ENCODE assay signal across 1 cellular context in the genomic region with DNA sequence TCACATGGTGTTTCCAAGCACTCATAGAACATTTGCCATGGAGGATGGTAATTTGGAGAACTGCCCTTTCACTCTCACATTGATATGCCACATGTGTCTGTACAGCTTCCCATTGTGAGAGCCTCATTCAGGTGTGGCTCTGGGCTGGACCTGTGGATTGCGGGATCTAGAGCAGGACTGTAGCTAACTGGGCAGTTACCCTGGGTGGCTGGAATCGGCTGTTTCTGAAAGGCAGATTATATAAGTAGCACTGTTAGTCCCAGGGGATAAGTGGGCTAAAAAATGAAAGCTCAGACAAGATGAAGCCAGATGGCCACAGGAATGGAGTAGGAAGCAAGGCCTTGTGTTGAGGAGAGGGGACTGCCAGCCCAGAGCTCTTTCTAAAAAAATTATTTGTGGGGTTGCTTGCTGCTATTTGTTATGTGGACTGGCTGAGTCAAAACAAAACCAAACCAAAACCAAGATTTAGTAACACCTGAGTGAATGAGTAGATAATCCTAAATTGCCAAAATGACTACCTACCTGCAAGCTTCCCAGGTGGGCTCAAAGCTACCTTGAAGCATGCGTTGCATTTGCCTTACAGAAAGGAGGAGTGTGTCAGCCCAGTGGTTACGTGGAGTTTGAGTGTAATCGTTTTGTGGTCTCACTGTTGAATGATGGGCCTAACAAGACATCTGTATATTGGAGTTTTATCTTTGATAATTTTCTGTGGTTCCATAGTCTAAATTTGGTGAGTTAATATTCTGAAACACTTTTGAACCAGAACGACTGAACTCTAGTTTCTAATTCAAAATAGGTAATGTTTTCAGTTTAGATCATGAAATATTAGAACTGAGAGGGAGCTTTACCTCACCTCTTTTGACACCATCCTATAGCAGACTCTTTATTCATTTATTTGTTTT.
TF ChIP-seq lines count a peak whose summit lies in the region.

No MANE protein-coding gene starts in this region.

TF ChIP-seq in GM12878, 131 proteins besides CTCF, POLR2A, EP300 and RAD21 (continued from another document and continues in another):
- TF ChIP-seq FOXM1 (IDR thresholded peaks at IDR 0.05; ENCODE audit: low read depth, low read length) (peak; percentile 96), SREBF1 (IDR thresholded peaks at IDR 0.05; ENCODE audit: low read length) (no peak), TBL1XR1 (IDR thresholded peaks at IDR 0.05; ENCODE audit: low read depth, low read length) (peak; percentile 69), ZNF207 (IDR thresholded peaks at IDR 0.05; ENCODE audit: borderline replicate concordance) (no peak), MTA2 (IDR thresholded peaks at IDR 0.05; ENCODE audit: low read depth) (peak; percentile 87), NR2C1 (IDR thresholded peaks at IDR 0.05) (no peak), RELA (IDR thresholded peaks at IDR 0.05; ENCODE audit: borderline replicate concordance, partially characterized antibody) (no peak), SP1 (IDR thresholded peaks at IDR 0.05; ENCODE audit: low read depth, low read length) (no peak), FOS (IDR thresholded peaks at IDR 0.05; ENCODE audit: borderline replicate concordance, extremely low read depth, insufficient read length) (no peak), ZSCAN29 (IDR thresholded peaks at IDR 0.05) (no peak), ATF7 (IDR thresholded peaks at IDR 0.05; ENCODE audit: low read depth) (peak; percentile 76; the same call in 1 of the 2 replicates), KLF5 (IDR thresholded peaks at IDR 0.05; ENCODE audit: partially characterized antibody) (no peak), IRF4 (IDR thresholded peaks at IDR 0.05; ENCODE audit: low read depth, low read length) (peak; percentile 92), NFYA (IDR thresholded peaks at IDR 0.05; ENCODE audit: borderline replicate concordance, low read depth, low read length) (no peak), JUNB (IDR thresholded peaks at IDR 0.05) (peak; percentile 94), ZNF384 (IDR thresholded peaks at IDR 0.05; ENCODE audit: borderline replicate concordance, low read depth, low read length) (peak; percentile 75)
- TF ChIP-seq, protein P1, sequence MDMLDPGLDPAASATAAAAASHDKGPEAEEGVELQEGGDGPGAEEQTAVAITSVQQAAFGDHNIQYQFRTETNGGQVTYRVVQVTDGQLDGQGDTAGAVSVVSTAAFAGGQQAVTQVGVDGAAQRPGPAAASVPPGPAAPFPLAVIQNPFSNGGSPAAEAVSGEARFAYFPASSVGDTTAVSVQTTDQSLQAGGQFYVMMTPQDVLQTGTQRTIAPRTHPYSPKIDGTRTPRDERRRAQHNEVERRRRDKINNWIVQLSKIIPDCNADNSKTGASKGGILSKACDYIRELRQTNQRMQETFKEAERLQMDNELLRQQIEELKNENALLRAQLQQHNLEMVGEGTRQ (IDR thresholded peaks at IDR 0.05; ENCODE audit: borderline replicate concordance, low read depth, low read length) = no peak
- TF ChIP-seq, protein P2, sequence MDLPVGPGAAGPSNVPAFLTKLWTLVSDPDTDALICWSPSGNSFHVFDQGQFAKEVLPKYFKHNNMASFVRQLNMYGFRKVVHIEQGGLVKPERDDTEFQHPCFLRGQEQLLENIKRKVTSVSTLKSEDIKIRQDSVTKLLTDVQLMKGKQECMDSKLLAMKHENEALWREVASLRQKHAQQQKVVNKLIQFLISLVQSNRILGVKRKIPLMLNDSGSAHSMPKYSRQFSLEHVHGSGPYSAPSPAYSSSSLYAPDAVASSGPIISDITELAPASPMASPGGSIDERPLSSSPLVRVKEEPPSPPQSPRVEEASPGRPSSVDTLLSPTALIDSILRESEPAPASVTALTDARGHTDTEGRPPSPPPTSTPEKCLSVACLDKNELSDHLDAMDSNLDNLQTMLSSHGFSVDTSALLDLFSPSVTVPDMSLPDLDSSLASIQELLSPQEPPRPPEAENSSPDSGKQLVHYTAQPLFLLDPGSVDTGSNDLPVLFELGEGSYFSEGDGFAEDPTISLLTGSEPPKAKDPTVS (IDR thresholded peaks at IDR 0.05; ENCODE audit: low read depth, low read length) = no peak
- TF ChIP-seq, protein P3, sequence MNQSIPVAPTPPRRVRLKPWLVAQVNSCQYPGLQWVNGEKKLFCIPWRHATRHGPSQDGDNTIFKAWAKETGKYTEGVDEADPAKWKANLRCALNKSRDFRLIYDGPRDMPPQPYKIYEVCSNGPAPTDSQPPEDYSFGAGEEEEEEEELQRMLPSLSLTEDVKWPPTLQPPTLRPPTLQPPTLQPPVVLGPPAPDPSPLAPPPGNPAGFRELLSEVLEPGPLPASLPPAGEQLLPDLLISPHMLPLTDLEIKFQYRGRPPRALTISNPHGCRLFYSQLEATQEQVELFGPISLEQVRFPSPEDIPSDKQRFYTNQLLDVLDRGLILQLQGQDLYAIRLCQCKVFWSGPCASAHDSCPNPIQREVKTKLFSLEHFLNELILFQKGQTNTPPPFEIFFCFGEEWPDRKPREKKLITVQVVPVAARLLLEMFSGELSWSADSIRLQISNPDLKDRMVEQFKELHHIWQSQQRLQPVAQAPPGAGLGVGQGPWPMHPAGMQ (IDR thresholded peaks at IDR 0.05; ENCODE audit: borderline replicate concordance) = no peak
- TF ChIP-seq, protein P4, sequence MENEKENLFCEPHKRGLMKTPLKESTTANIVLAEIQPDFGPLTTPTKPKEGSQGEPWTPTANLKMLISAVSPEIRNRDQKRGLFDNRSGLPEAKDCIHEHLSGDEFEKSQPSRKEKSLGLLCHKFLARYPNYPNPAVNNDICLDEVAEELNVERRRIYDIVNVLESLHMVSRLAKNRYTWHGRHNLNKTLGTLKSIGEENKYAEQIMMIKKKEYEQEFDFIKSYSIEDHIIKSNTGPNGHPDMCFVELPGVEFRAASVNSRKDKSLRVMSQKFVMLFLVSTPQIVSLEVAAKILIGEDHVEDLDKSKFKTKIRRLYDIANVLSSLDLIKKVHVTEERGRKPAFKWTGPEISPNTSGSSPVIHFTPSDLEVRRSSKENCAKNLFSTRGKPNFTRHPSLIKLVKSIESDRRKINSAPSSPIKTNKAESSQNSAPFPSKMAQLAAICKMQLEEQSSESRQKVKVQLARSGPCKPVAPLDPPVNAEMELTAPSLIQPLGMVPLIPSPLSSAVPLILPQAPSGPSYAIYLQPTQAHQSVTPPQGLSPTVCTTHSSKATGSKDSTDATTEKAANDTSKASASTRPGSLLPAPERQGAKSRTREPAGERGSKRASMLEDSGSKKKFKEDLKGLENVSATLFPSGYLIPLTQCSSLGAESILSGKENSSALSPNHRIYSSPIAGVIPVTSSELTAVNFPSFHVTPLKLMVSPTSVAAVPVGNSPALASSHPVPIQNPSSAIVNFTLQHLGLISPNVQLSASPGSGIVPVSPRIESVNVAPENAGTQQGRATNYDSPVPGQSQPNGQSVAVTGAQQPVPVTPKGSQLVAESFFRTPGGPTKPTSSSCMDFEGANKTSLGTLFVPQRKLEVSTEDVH (IDR thresholded peaks at IDR 0.05; ENCODE audit: low read depth, partially characterized antibody) = no peak
- TF ChIP-seq, protein P5, sequence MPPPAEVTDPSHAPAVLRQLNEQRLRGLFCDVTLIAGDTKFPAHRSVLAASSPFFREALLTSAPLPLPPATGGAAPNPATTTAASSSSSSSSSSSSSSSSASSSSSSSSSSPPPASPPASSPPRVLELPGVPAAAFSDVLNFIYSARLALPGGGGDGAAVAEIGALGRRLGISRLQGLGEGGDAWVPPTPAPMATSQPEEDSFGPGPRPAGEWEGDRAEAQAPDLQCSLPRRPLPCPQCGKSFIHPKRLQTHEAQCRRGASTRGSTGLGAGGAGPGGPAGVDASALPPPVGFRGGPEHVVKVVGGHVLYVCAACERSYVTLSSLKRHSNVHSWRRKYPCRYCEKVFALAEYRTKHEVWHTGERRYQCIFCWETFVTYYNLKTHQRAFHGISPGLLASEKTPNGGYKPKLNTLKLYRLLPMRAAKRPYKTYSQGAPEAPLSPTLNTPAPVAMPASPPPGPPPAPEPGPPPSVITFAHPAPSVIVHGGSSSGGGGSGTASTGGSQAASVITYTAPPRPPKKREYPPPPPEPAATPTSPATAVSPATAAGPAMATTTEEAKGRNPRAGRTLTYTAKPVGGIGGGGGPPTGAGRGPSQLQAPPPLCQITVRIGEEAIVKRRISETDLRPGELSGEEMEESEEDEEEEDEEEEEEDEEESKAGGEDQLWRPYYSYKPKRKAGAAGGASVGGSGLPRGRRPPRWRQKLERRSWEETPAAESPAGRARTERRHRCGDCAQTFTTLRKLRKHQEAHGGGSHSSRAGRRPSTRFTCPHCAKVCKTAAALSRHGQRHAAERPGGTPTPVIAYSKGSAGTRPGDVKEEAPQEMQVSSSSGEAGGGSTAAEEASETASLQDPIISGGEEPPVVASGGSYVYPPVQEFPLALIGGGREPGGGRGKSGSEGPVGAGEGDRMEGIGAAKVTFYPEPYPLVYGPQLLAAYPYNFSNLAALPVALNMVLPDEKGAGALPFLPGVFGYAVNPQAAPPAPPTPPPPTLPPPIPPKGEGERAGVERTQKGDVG (CRISPR knock-in tag; IDR thresholded peaks at IDR 0.05) = no peak
- TF ChIP-seq, protein P6, sequence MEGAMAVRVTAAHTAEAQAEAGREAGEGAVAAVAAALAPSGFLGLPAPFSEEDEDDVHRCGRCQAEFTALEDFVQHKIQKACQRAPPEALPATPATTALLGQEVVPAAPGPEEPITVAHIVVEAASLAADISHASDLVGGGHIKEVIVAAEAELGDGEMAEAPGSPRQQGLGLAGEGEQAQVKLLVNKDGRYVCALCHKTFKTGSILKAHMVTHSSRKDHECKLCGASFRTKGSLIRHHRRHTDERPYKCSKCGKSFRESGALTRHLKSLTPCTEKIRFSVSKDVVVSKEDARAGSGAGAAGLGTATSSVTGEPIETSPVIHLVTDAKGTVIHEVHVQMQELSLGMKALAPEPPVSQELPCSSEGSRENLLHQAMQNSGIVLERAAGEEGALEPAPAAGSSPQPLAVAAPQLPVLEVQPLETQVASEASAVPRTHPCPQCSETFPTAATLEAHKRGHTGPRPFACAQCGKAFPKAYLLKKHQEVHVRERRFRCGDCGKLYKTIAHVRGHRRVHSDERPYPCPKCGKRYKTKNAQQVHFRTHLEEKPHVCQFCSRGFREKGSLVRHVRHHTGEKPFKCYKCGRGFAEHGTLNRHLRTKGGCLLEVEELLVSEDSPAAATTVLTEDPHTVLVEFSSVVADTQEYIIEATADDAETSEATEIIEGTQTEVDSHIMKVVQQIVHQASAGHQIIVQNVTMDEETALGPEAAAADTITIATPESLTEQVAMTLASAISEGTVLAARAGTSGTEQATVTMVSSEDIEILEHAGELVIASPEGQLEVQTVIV (IDR thresholded peaks at IDR 0.05; ENCODE audit: borderline replicate concordance, partially characterized antibody) = no peak
- TF ChIP-seq, protein P7, sequence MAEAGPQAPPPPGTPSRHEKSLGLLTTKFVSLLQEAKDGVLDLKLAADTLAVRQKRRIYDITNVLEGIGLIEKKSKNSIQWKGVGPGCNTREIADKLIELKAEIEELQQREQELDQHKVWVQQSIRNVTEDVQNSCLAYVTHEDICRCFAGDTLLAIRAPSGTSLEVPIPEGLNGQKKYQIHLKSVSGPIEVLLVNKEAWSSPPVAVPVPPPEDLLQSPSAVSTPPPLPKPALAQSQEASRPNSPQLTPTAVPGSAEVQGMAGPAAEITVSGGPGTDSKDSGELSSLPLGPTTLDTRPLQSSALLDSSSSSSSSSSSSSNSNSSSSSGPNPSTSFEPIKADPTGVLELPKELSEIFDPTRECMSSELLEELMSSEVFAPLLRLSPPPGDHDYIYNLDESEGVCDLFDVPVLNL (IDR thresholded peaks at IDR 0.05; ENCODE audit: low read depth, low read length) = no peak
- TF ChIP-seq, protein P8, sequence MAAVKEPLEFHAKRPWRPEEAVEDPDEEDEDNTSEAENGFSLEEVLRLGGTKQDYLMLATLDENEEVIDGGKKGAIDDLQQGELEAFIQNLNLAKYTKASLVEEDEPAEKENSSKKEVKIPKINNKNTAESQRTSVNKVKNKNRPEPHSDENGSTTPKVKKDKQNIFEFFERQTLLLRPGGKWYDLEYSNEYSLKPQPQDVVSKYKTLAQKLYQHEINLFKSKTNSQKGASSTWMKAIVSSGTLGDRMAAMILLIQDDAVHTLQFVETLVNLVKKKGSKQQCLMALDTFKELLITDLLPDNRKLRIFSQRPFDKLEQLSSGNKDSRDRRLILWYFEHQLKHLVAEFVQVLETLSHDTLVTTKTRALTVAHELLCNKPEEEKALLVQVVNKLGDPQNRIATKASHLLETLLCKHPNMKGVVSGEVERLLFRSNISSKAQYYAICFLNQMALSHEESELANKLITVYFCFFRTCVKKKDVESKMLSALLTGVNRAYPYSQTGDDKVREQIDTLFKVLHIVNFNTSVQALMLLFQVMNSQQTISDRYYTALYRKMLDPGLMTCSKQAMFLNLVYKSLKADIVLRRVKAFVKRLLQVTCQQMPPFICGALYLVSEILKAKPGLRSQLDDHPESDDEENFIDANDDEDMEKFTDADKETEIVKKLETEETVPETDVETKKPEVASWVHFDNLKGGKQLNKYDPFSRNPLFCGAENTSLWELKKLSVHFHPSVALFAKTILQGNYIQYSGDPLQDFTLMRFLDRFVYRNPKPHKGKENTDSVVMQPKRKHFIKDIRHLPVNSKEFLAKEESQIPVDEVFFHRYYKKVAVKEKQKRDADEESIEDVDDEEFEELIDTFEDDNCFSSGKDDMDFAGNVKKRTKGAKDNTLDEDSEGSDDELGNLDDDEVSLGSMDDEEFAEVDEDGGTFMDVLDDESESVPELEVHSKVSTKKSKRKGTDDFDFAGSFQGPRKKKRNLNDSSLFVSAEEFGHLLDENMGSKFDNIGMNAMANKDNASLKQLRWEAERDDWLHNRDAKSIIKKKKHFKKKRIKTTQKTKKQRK (IDR thresholded peaks at IDR 0.05; ENCODE audit: low read depth, low read length) = no peak
- TF ChIP-seq, protein P9, sequence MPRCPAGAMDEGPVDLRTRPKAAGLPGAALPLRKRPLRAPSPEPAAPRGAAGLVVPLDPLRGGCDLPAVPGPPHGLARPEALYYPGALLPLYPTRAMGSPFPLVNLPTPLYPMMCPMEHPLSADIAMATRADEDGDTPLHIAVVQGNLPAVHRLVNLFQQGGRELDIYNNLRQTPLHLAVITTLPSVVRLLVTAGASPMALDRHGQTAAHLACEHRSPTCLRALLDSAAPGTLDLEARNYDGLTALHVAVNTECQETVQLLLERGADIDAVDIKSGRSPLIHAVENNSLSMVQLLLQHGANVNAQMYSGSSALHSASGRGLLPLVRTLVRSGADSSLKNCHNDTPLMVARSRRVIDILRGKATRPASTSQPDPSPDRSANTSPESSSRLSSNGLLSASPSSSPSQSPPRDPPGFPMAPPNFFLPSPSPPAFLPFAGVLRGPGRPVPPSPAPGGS (IDR thresholded peaks at IDR 0.05; ENCODE audit: borderline replicate concordance, insufficient read depth, low read depth, low read length, poor library complexity, severe bottlenecking) = peak; percentile 67
- TF ChIP-seq, protein P10, sequence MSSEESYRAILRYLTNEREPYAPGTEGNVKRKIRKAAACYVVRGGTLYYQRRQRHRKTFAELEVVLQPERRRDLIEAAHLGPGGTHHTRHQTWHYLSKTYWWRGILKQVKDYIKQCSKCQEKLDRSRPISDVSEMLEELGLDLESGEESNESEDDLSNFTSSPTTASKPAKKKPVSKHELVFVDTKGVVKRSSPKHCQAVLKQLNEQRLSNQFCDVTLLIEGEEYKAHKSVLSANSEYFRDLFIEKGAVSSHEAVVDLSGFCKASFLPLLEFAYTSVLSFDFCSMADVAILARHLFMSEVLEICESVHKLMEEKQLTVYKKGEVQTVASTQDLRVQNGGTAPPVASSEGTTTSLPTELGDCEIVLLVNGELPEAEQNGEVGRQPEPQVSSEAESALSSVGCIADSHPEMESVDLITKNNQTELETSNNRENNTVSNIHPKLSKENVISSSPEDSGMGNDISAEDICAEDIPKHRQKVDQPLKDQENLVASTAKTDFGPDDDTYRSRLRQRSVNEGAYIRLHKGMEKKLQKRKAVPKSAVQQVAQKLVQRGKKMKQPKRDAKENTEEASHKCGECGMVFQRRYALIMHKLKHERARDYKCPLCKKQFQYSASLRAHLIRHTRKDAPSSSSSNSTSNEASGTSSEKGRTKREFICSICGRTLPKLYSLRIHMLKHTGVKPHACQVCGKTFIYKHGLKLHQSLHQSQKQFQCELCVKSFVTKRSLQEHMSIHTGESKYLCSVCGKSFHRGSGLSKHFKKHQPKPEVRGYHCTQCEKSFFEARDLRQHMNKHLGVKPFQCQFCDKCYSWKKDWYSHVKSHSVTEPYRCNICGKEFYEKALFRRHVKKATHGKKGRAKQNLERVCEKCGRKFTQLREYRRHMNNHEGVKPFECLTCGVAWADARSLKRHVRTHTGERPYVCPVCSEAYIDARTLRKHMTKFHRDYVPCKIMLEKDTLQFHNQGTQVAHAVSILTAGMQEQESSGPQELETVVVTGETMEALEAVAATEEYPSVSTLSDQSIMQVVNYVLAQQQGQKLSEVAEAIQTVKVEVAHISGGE (CRISPR knock-in tag; IDR thresholded peaks at IDR 0.05) = no peak
